In the genomic region with DNA sequence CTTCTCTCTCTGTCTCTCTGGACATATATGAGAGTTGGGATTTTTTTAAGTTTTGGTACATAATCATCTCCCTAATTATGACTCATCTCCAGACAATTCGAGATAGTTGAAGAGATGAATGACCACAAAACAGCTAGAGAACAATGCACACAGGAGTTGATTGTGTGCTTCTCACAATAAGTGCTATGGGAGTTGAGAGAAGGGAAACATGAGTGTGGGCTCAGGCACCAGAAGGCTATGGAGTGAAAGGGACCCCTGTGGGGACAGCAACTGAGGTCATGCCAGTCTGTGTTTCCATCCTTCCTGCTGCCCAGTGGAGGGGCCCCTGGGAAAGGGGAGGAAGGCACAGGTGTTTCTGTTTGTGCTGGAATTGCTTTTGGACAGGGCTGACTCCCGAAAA, we compare ENCODE assay signal across 13 cellular contexts. TPM values are rescaled to one million over a fixed set of nuclear protein-coding genes. Genes with fewer than 3 reads are reported as not detected.
A peak's percentile ranks its signal among the peaks of the same experiment; 100 is the strongest.
DNase-seq lines count a peak whose midpoint lies in the region; ATAC-seq lines count a peak whose summit lies in the region.
"Had no signal": no experiment of that assay in that cellular context is flagged by ENCODE, and none has a peak within 500 bp of the region (broad histone marks: within the 10 kb centered on the region; RNA-seq: fewer than 3 reads in every experiment).

No MANE protein-coding gene starts in this region.

- H3K36me3 Mint-ChIP-seq in activated T-cell treated with anti-CD3 and anti-CD28 coated beads, Interleukin-2, amount 50 U/mL, for 72 hours (ENCODE audit: insufficient read depth in 2 of 2), result no peaks in the 10 kb centered on the region

- H3K27me3 Mint-ChIP-seq in activated T-cell treated with anti-CD3 and anti-CD28 coated beads, Interleukin-2, amount 50 U/mL, for 72 hours (ENCODE audit: low read depth), result peaks cover 16% of the 10 kb centered on the region

- peak; percentile 18 to 30 for ATAC-seq in activated T-cell treated with anti-CD3 and anti-CD28 coated beads, Interleukin-2, amount 50 U/mL, for 72 hours (replicated peaks in 1 of 2)
- ATAC-seq in HG02571 (IDR thresholded peaks at IDR 0.05; ENCODE audit: unreplicated experiment), result no peak

- H3K4me1 Mint-ChIP-seq in activated T-cell treated with anti-CD3 and anti-CD28 coated beads, Interleukin-2, amount 50 U/mL, for 72 hours (ENCODE audit: low read depth), result peaks cover 34% of the 10 kb centered on the region

- H3K4me3 Mint-ChIP-seq in activated T-cell treated with anti-CD3 and anti-CD28 coated beads, Interleukin-2, amount 50 U/mL, for 72 hours, result no peak overlapping the region

- DNase-seq in activated T-cell treated with anti-CD3 and anti-CD28 coated beads, Interleukin-2, amount 50 U/mL, for 72 hours, result no peak
- DNase-seq in activated T-cell treated with anti-CD3 and anti-CD28 coated beads for 4 hours (no peak), SW 1271 (lab: John Stamatoyannopoulos, UW) (peak; percentile 18 to 65), foreskin melanocyte (peak; percentile 94), superior temporal gyrus (ENCODE audit: extremely low spot score) (peak; percentile 96), NCI-H2196 (lab: John Stamatoyannopoulos, UW; ENCODE audit: unreplicated experiment) (no peak)
- no peak for DNase-seq in activated CD8-positive, alpha-beta memory T cell treated with anti-CD3 and anti-CD28 coated beads for 24 hours
- DNase-seq: activated CD4-positive, CD25-positive, alpha-beta regulatory T cell; AML-193; MM.1S; ovary; uterus had no signal

- no peaks in the 10 kb centered on the region for H3K9me3 Mint-ChIP-seq in activated T-cell treated with anti-CD3 and anti-CD28 coated beads, Interleukin-2, amount 50 U/mL, for 72 hours

- no peak overlapping the region for H3K27ac Mint-ChIP-seq in activated T-cell treated with anti-CD3 and anti-CD28 coated beads, Interleukin-2, amount 50 U/mL, for 72 hours

RNA-seq across cellular contexts. Expression of a gene that starts 6.5 kb away (rescaled TPM):
- total RNA-seq in activated T-cell treated with anti-CD3 and anti-CD28 coated beads, Interleukin-2, amount 50 U/mL, for 72 hours, result 100 to 1,000 TPM; 207 to 251 TPM

Comparison
In these comparisons a context has a peak if more than half of its experiments do, and no peak if none do; other contexts are left out.
1. DNase-seq: peak in SW 1271 (2 of 2), foreskin melanocyte (single experiment) and superior temporal gyrus (single experiment); none in activated T-cell treated with anti-CD3 and anti-CD28 coated beads, Interleukin-2, amount 50 U/mL, for 72 hours (0 of 2), activated T-cell treated with anti-CD3 and anti-CD28 coated beads for 4 hours (single experiment), NCI-H2196 (single experiment) and activated CD8-positive, alpha-beta memory T cell treated with anti-CD3 and anti-CD28 coated beads for 24 hours (single experiment).